In the genomic region with DNA sequence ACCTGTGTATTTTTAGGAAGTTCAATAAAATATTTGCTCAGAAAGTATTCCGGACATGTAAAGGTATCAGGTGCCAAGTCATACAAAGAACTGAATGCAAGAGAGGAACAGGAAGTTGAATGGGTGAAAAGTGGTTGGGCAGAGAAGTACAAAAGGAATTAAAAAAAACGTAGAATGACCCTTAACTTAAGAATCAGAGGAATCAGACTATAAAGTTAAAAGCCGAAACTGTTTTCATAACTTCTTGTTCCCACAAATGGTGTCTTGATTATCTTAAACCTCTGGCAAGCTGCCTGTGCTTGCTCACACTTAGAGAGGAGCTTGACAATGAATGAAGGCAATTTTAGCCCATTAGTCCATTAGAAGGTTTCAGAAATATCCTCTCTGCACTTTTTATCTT, we compare ENCODE assay signal across 17 cellular contexts.
A peak's percentile ranks its signal among the peaks of the same experiment; 100 is the strongest.
DNase-seq lines count a peak whose midpoint lies in the region; ATAC-seq, FAIRE-seq and TF ChIP-seq lines count a peak whose summit lies in the region.
"Had no signal": no experiment of that assay in that cellular context is flagged by ENCODE, and none has a peak within 500 bp of the region (broad histone marks: within the 10 kb centered on the region; RNA-seq: fewer than 3 reads in every experiment).

No MANE protein-coding gene starts in this region.

- no peak overlapping the region for H3K27ac ChIP-seq in astrocyte (ENCODE audit: low read depth, low read length)

- peaks cover 2% of the 10 kb centered on the region for H3K27me3 Mint-ChIP-seq in astrocyte (ENCODE audit: low read depth, unreplicated experiment)
- no peaks in the 10 kb centered on the region for H3K27me3 Mint-ChIP-seq in activated CD4-positive, alpha-beta memory T cell treated with anti-CD3 and anti-CD28 coated beads for 36 hours
- H3K27me3 Mint-ChIP-seq: CD4-positive, alpha-beta memory T cell had no signal

- no peaks in the 10 kb centered on the region for H3K79me2 ChIP-seq in astrocyte (ENCODE audit: insufficient read depth, low read length)

- H3K4me1 Mint-ChIP-seq in astrocyte (ENCODE audit: low read depth, unreplicated experiment): peaks cover 3% of the 10 kb centered on the region
- no peaks in the 10 kb centered on the region for H3K4me1 Mint-ChIP-seq in activated CD4-positive, alpha-beta memory T cell treated with anti-CD3 and anti-CD28 coated beads for 36 hours (ENCODE audit: low read depth)
- H3K4me1 Mint-ChIP-seq: CD4-positive, alpha-beta memory T cell had no signal

- FAIRE-seq in astrocyte (lab: Jason Lieb, UNC): no peak
- FAIRE-seq: D721Med had no signal

- POLR2A ChIA-PET in activated CD4-positive, alpha-beta memory T cell treated with anti-CD3 and anti-CD28 coated beads for 36 hours (lab: Charles Lee): no interaction called here

- TF ChIP-seq CTCF in astrocyte (IDR thresholded peaks at IDR 0.05; ENCODE audit: insufficient read depth, low read depth, low read length) (no peak), fibroblast of villous mesenchyme (IDR thresholded peaks at IDR 0.05; ENCODE audit: insufficient read depth, low read depth, low read length) (no peak)

- H3K4me1 ChIP-seq in astrocyte (ENCODE audit: insufficient read depth, low read length): peaks cover 4% of the 10 kb centered on the region
- H3K4me1 ChIP-seq: BE2C had no signal

- peak; percentile 68 for DNase-seq in EH (ENCODE audit: low read depth)
- DNase-seq in astrocyte (ENCODE audit: low read depth): peak; percentile 49
- DNase-seq in fibroblast of villous mesenchyme (ENCODE audit: low read depth): peak; percentile 14
- DNase-seq in GM03348 (ENCODE audit: low spot score): no peak
- no peak for DNase-seq in activated CD4-positive, alpha-beta memory T cell treated with anti-CD3 and anti-CD28 coated beads for 36 hours
- DNase-seq: BE2C; CD4-positive, alpha-beta memory T cell; GOT3; KG1; MG63; NCI-H1417; NCI-H1930; NCI-H510A treated with DMSO at 0.1 percent for 48 hours; T-helper 1 cell had no signal

- H3K36me3 Mint-ChIP-seq in astrocyte (ENCODE audit: low read depth, unreplicated experiment): no peaks in the 10 kb centered on the region
- H3K36me3 Mint-ChIP-seq in activated CD4-positive, alpha-beta memory T cell treated with anti-CD3 and anti-CD28 coated beads for 36 hours: no peaks in the 10 kb centered on the region
- H3K36me3 Mint-ChIP-seq: CD4-positive, alpha-beta memory T cell had no signal

- no peaks in the 10 kb centered on the region for H4K20me1 ChIP-seq in astrocyte (ENCODE audit: insufficient read depth, low read length)

- H3K9me3 Mint-ChIP-seq in astrocyte (ENCODE audit: unreplicated experiment): no peaks in the 10 kb centered on the region
- peaks cover 2% of the 10 kb centered on the region for H3K9me3 Mint-ChIP-seq in activated CD4-positive, alpha-beta memory T cell treated with anti-CD3 and anti-CD28 coated beads for 36 hours

- no peak overlapping the region for H3K9ac ChIP-seq in astrocyte (ENCODE audit: low read length)

- H3K4me3 Mint-ChIP-seq in astrocyte (ENCODE audit: unreplicated experiment): no peak overlapping the region
- H3K4me3 Mint-ChIP-seq in activated CD4-positive, alpha-beta memory T cell treated with anti-CD3 and anti-CD28 coated beads for 36 hours: no peak overlapping the region
- H3K4me3 Mint-ChIP-seq: CD4-positive, alpha-beta memory T cell had no signal

- no peaks in the 10 kb centered on the region for H3K36me3 ChIP-seq in astrocyte (ENCODE audit: insufficient read depth, low read length)
- H3K36me3 ChIP-seq: BE2C, MG63 had no signal

- no peak overlapping the region for H3K27ac Mint-ChIP-seq in astrocyte (ENCODE audit: unreplicated experiment)
- no peak overlapping the region for H3K27ac Mint-ChIP-seq in activated CD4-positive, alpha-beta memory T cell treated with anti-CD3 and anti-CD28 coated beads for 36 hours
- H3K27ac Mint-ChIP-seq: CD4-positive, alpha-beta memory T cell had no signal

- no peak overlapping the region for H2AFZ ChIP-seq in astrocyte (ENCODE audit: low read depth, low read length)

- ATAC-seq in GM18868 (IDR thresholded peaks at IDR 0.05; ENCODE audit: unreplicated experiment) (peak; percentile 75), HG02973 (IDR thresholded peaks at IDR 0.05; ENCODE audit: unreplicated experiment) (no peak)

- H3K9me3 ChIP-seq in astrocyte (ENCODE audit: insufficient read depth, low read depth, low read length): no peaks in the 10 kb centered on the region
- H3K9me3 ChIP-seq: BE2C, MG63 had no signal

- H3K4me2 ChIP-seq in astrocyte (ENCODE audit: low read length): no peak overlapping the region

- CTCF ChIA-PET in activated CD4-positive, alpha-beta memory T cell treated with anti-CD3 and anti-CD28 coated beads for 36 hours (lab: Charles Lee): no interaction called here

- intact Hi-C loops in activated CD4-positive, alpha-beta memory T cell treated with anti-CD3 and anti-CD28 coated beads for 36 hours (cut with micrococcal nuclease): no loop called here

- H3K27me3 ChIP-seq in astrocyte (ENCODE audit: insufficient read depth, low read length): no peaks in the 10 kb centered on the region
- H3K27me3 ChIP-seq: BE2C, MG63 had no signal

- no peak overlapping the region for H3K4me3 ChIP-seq in astrocyte (ENCODE audit: insufficient read depth, low read depth, low read length)
- H3K4me3 ChIP-seq in fibroblast of villous mesenchyme (ENCODE audit: low read depth, low read length): no peak overlapping the region
- H3K4me3 ChIP-seq: MG63 had no signal

Comparison
In these comparisons a context has a peak if more than half of its experiments do, and no peak if none do; other contexts are left out.
1. DNase-seq: peak in EH (single experiment), astrocyte (single experiment) and fibroblast of villous mesenchyme (single experiment); none in GM03348 (single experiment) and activated CD4-positive, alpha-beta memory T cell treated with anti-CD3 and anti-CD28 coated beads for 36 hours (single experiment).